1 cellular context compared by ENCODE assay signal in the genomic region with DNA sequence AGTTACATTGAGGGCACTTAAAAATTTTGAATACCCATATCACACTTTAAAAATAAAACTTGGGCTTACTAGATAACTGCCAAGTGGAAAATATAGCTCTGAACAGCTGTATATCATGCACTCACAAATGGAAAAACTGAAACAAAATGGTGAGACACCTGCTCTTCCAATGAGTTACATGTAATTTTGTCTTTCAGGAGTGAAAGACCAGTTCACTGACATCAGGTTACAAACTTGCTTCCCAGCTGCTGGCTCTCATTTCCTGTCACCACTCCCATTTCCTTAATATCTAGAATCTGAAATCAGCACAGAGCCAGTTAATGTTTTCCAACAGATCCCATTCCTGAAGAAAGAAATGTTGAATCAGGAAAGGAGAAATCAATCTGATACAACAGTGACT.
TF ChIP-seq lines count a peak whose summit lies in the region.

No MANE protein-coding gene starts in this region.

TF ChIP-seq in endothelial cell of umbilical vein, 7 proteins besides CTCF, POLR2A, EP300 and RAD21 (continued from another document):
- TF ChIP-seq, protein P1, sequence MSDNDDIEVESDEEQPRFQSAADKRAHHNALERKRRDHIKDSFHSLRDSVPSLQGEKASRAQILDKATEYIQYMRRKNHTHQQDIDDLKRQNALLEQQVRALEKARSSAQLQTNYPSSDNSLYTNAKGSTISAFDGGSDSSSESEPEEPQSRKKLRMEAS (IDR thresholded peaks at IDR 0.05; ENCODE audit: insufficient read depth, insufficient read length): no peak
- TF ChIP-seq EZH2 (IDR thresholded peaks at IDR 0.05; ENCODE audit: borderline replicate concordance, low read depth, low read length, severe bottlenecking): no peak
TF ChIP-seq in endothelial cell of umbilical vein: peak in this region for 0.
